In the genomic region with DNA sequence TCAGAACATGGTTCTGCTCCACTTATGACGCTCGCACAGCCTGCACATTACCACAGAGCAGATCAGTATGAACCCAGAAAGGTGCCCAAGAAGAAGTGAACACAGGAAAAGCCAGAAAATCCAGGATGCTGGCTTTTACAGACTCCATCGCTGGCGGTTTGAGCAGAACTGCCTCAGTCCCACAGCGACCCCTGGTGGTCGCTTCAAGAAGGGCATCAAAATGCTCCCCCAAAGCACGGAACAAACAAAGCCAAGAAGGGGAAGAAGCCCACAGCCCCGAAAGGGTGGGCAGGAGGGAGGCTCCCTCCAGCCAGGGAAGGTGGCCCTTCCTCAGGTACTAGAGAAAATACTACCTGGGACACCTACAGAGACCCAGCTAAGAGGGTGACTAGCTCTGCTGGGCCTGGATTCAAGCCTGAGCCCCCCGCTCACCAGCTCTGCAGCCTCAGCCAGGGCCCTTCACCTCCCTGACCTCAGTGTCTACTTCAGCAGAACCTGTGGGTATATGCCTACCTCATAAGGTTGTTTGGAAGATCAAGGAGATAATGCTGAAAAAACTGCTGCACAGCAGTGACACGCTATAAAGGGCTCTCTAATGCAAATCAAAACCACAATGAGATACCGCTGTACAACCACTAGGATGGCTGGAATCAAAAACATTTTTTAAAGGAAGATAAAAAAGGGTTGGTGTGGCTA, we compare ENCODE assay signal across 9 cellular contexts.
DNase-seq lines count a peak whose midpoint lies in the region; ATAC-seq, FAIRE-seq and TF ChIP-seq lines count a peak whose summit lies in the region.
"Had no signal": no experiment of that assay in that cellular context is flagged by ENCODE, and none has a peak within 500 bp of the region (broad histone marks: within the 10 kb centered on the region; RNA-seq: fewer than 3 reads in every experiment).

No MANE protein-coding gene starts in this region.

- peaks cover 66% of the 10 kb centered on the region for H3K9me3 Mint-ChIP-seq in nephron progenitor cell

- in situ Hi-C loops in KBM-7 (cut with MboI; ENCODE audit: low pct_unique_long_range_greater_than_20kb, low sequenced_read_pairs) = no loop called here

- no peak overlapping the region for H3K4me3 Mint-ChIP-seq in nephron progenitor cell

- no peak overlapping the region for H3K27ac Mint-ChIP-seq in nephron progenitor cell

- DNase-seq in D721Med (ENCODE audit: insufficient read length, low spot score) (no peak), KBM-7 (peak; percentile 70), bronchial epithelial cell (ENCODE audit: low read depth) (no peak), nephron progenitor cell (no peak), NOMO-1 treated with DMSO at 0.1 percent for 48 hours (lab: John Stamatoyannopoulos, UW; ENCODE audit: unreplicated experiment) (no peak), HCEC 1CT (no peak), NCI-H1417 (lab: John Stamatoyannopoulos, UW) (no peak)
- DNase-seq: retina had no signal

- peaks cover 87% of the 10 kb centered on the region for H3K36me3 Mint-ChIP-seq in nephron progenitor cell (ENCODE audit: low read depth)

- no peak for FAIRE-seq in D721Med (lab: Jason Lieb, UNC)
- FAIRE-seq in bronchial epithelial cell (lab: Jason Lieb, UNC) = no peak

- H3K36me3 ChIP-seq in bronchial epithelial cell (ENCODE audit: control insufficient read depth, insufficient read depth, low read length) = peaks cover 31% of the 10 kb centered on the region

- H3K27me3 ChIP-seq in bronchial epithelial cell (ENCODE audit: control insufficient read depth, insufficient read depth, low read length) = no peaks in the 10 kb centered on the region

- ATAC-seq in HG03025 (IDR thresholded peaks at IDR 0.05; ENCODE audit: low FRiP score, unreplicated experiment) = no peak

- peaks cover under 1% of the 10 kb centered on the region for H3K4me1 Mint-ChIP-seq in nephron progenitor cell

- peak; percentile 49 for TF ChIP-seq CTCF in D721Med (IDR thresholded peaks at IDR 0.05; ENCODE audit: insufficient read depth, missing control alignments)
- TF ChIP-seq CTCF in bronchial epithelial cell (IDR thresholded peaks at IDR 0.05; ENCODE audit: insufficient read depth, low read length, severe bottlenecking) = peak; percentile 75
- peak; percentile 46 for TF ChIP-seq CTCF in nephron progenitor cell (IDR thresholded peaks at IDR 0.05)

- H3K27me3 Mint-ChIP-seq in nephron progenitor cell (ENCODE audit: low read depth, poor library complexity) = no peaks in the 10 kb centered on the region

- H3K4me3 ChIP-seq in bronchial epithelial cell (ENCODE audit: low read depth, low read length) = no peak overlapping the region
